30 cellular contexts compared by ENCODE assay signal in genomic region chr6:102950967-102951366, GRCh38.
"Had no signal": no experiment of that assay in that cellular context is flagged by ENCODE, and none has a peak within 500 bp of the region (broad histone marks: within the 10 kb centered on the region; RNA-seq: fewer than 3 reads in every experiment).

No MANE protein-coding gene starts in this region.

- H3K27ac ChIP-seq: hepatocyte, lower lobe of right lung, neural progenitor cell, neutrophil, ovary, right atrium auricular region, right lobe of liver, stomach, testis, thyroid gland, transverse colon, upper lobe of left lung had no signal

- H3K4me2 ChIP-seq: hepatocyte, neural progenitor cell, smooth muscle cell had no signal

- H3K9ac ChIP-seq: neural progenitor cell had no signal

- H3K36me3 ChIP-seq: lower lobe of right lung, neural progenitor cell, neutrophil, ovary, right atrium auricular region, right lobe of liver, stomach, thyroid gland, transverse colon, upper lobe of left lung had no signal

- H3K27me3 ChIP-seq: hepatocyte, neural progenitor cell, neutrophil, ovary, right atrium auricular region, stomach, testis, thyroid gland, transverse colon, upper lobe of left lung had no signal

- H3K79me2 ChIP-seq: hepatocyte had no signal

- H3K4me1 Mint-ChIP-seq: naive thymus-derived CD8-positive, alpha-beta T cell; nephron; neural progenitor cell; stimulated activated naive B cell treated with anti-CD40 and anti-IgM and Interleukin-4, amounts not matched to agents 10 μg/mL and 1 μg/mL and 100 μg/mL, for 72 hours had no signal

- H3K36me3 Mint-ChIP-seq: naive thymus-derived CD8-positive, alpha-beta T cell; neural progenitor cell; stimulated activated naive B cell treated with anti-CD40 and anti-IgM and Interleukin-4, amounts not matched to agents 10 μg/mL and 1 μg/mL and 100 μg/mL, for 72 hours had no signal

- FAIRE-seq: keratinocyte had no signal

- H3K27me3 Mint-ChIP-seq: naive thymus-derived CD8-positive, alpha-beta T cell; progenitor cell of endocrine pancreas; stimulated activated naive B cell treated with anti-CD40 and anti-IgM and Interleukin-4, amounts not matched to agents 10 μg/mL and 1 μg/mL and 100 μg/mL, for 72 hours had no signal

- H3K9me3 Mint-ChIP-seq: nephron, neural progenitor cell had no signal

- ATAC-seq: left cardiac atrium; left lobe of liver; left ventricle myocardium superior; lower lobe of right lung; naive thymus-derived CD8-positive, alpha-beta T cell; right lobe of liver; stimulated activated naive B cell treated with anti-CD40 and anti-IgM and Interleukin-4, amounts not matched to agents 10 μg/mL and 1 μg/mL and 100 μg/mL, for 72 hours; stimulated activated naive CD8-positive, alpha-beta T cell treated with anti-CD3 and anti-CD28 coated beads, Interleukin-15, Interleukin-2, amounts not matched to agents 100 U/mL and 50 U/mL, for 24 hours had no signal

- H3K4me1 ChIP-seq: lower lobe of right lung, neural progenitor cell, right atrium auricular region, right lobe of liver, stomach, testis, thyroid gland, transverse colon, upper lobe of left lung had no signal

- H3K9me3 ChIP-seq: lower lobe of right lung, neutrophil, ovary, right atrium auricular region, right lobe of liver, stomach, testis, thyroid gland, transverse colon, upper lobe of left lung had no signal

- H3K4me3 Mint-ChIP-seq: naive thymus-derived CD8-positive, alpha-beta T cell; nephron; neural progenitor cell; stimulated activated naive B cell treated with anti-CD40 and anti-IgM and Interleukin-4, amounts not matched to agents 10 μg/mL and 1 μg/mL and 100 μg/mL, for 72 hours had no signal

- DNase-seq: kidney glomerular epithelial cell; left cardiac atrium; left ventricle myocardium superior; lower lobe of right lung; mammary epithelial cell; mesenchymal stem cell; naive thymus-derived CD8-positive, alpha-beta T cell; occipital lobe; ovary; right lobe of liver; stimulated activated CD4-positive, alpha-beta T cell treated with anti-CD3 and anti-CD28 coated beads, Interleukin-1b, Interleukin-23, amount 100 ng/mL, for 48 hours; stimulated activated CD4-positive, alpha-beta T cell treated with anti-CD3 and anti-CD28 coated beads, Interleukin-2, amount 100 ng/mL, for 48 hours; stimulated activated CD4-positive, alpha-beta T cell treated with anti-CD3 and anti-CD28 coated beads, Interleukin-4, amount 100 ng/mL, for 4 hours; stimulated activated CD8-positive, alpha-beta memory T cell treated with anti-CD3 and anti-CD28 coated beads, Interleukin-4, amount 100 ng/mL, for 48 hours; stimulated activated naive B cell treated with anti-CD40 and anti-IgM and Interleukin-4, amounts not matched to agents 10 μg/mL and 1 μg/mL and 100 μg/mL, for 72 hours; stimulated activated naive CD8-positive, alpha-beta T cell treated with anti-CD3 and anti-CD28 coated beads, Interleukin-15, Interleukin-2, amounts not matched to agents 100 U/mL and 50 U/mL, for 24 hours; stomach; testis; thyroid gland; transverse colon; upper lobe of left lung had no signal

- H3K27ac Mint-ChIP-seq: naive thymus-derived CD8-positive, alpha-beta T cell; nephron; neural progenitor cell; stimulated activated naive B cell treated with anti-CD40 and anti-IgM and Interleukin-4, amounts not matched to agents 10 μg/mL and 1 μg/mL and 100 μg/mL, for 72 hours had no signal

- H2AFZ ChIP-seq: hepatocyte, neural progenitor cell had no signal

- H3K4me3 ChIP-seq: hepatocyte, lower lobe of right lung, neural progenitor cell, ovary, right atrium auricular region, right lobe of liver, smooth muscle cell, stomach, testis, thyroid gland, transverse colon, upper lobe of left lung had no signal
